In the genomic region with DNA sequence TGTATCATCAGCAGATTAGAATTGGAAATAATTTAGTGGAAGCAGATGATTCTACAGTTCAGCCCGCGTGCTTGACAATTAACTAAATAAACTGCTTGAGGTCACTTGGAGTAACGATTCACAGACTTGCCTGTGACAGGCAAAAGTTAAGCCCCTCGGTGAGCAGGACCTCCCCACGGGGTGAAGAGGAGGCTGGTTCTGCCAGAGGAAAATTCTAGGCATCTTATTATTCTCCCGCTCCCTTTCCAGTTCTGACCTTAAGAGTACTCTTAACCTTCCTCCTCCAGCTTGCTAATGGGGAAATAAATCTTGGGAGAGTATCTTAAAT, we compare ENCODE assay signal across 25 cellular contexts.
"Had no signal": no experiment of that assay in that cellular context is flagged by ENCODE, and none has a peak within 500 bp of the region (broad histone marks: within the 10 kb centered on the region; RNA-seq: fewer than 3 reads in every experiment).

No MANE protein-coding gene starts in this region.

- H3K27ac ChIP-seq: brain microvascular endothelial cell, dorsolateral prefrontal cortex, foreskin keratinocyte, pancreas, testis, upper lobe of left lung had no signal

- H3K4me1 Mint-ChIP-seq: activated naive CD8-positive, alpha-beta T cell treated with anti-CD3 and anti-CD28 coated beads, Interleukin-2, amount 10 ng/mL, durations not matched to agents 7 days and 5 days; immature natural killer cell; naive B cell; stimulated activated memory B cell treated with anti-CD40 and anti-IgM and Interleukin-4, amounts not matched to agents 10 μg/mL and 1 μg/mL and 100 μg/mL, for 72 hours had no signal

- H3K4me2 ChIP-seq: smooth muscle cell had no signal

- H3K36me3 ChIP-seq: brain microvascular endothelial cell, pancreas, upper lobe of left lung had no signal

- H3K4me3 Mint-ChIP-seq: activated CD8-positive, alpha-beta T cell treated with anti-CD3 and anti-CD28 coated beads for 36 hours; activated naive CD8-positive, alpha-beta T cell treated with anti-CD3 and anti-CD28 coated beads, Interleukin-2, amount 10 ng/mL, durations not matched to agents 7 days and 5 days; activated T-cell treated with anti-CD3 and anti-CD28 coated beads, Interleukin-2, amount 50 U/mL, for 24 hours; endodermal cell; immature natural killer cell; stimulated activated memory B cell treated with anti-CD40 and anti-IgM and Interleukin-4, amounts not matched to agents 10 μg/mL and 1 μg/mL and 100 μg/mL, for 72 hours; T-helper 2 cell treated with Interferon-gamma antibody and Interleukin-4, amounts not matched to agents 5 μg/mL and 100 μg/mL, for 36 hours had no signal

- H3K9me3 Mint-ChIP-seq: activated CD8-positive, alpha-beta T cell treated with anti-CD3 and anti-CD28 coated beads for 36 hours; activated naive CD8-positive, alpha-beta T cell treated with anti-CD3 and anti-CD28 coated beads, Interleukin-2, amount 10 ng/mL, durations not matched to agents 7 days and 5 days; activated T-cell treated with anti-CD3 and anti-CD28 coated beads, Interleukin-2, amount 50 U/mL, for 24 hours; activated T-helper 2 cell treated with anti-CD3 and anti-CD28 coated beads, Interferon-gamma antibody, Interleukin-2, Interleukin-4, amounts not matched to agents 10 μg/mL and 5 μg/mL and 100 μg/mL, durations not matched to agents 14 hours and 24 hours and 36 hours; endodermal cell; immature natural killer cell; stimulated activated memory B cell treated with anti-CD40 and anti-IgM and Interleukin-4, amounts not matched to agents 10 μg/mL and 1 μg/mL and 100 μg/mL, for 72 hours; T-helper 2 cell treated with Interferon-gamma antibody and Interleukin-4, amounts not matched to agents 5 μg/mL and 100 μg/mL, for 36 hours had no signal

- H3K36me3 Mint-ChIP-seq: activated naive CD8-positive, alpha-beta T cell treated with anti-CD3 and anti-CD28 coated beads, Interleukin-2, amount 10 ng/mL, durations not matched to agents 7 days and 5 days; immature natural killer cell; naive B cell; stimulated activated memory B cell treated with anti-CD40 and anti-IgM and Interleukin-4, amounts not matched to agents 10 μg/mL and 1 μg/mL and 100 μg/mL, for 72 hours had no signal

- H3K27ac Mint-ChIP-seq: activated CD8-positive, alpha-beta T cell treated with anti-CD3 and anti-CD28 coated beads for 36 hours; activated naive CD8-positive, alpha-beta T cell treated with anti-CD3 and anti-CD28 coated beads, Interleukin-2, amount 10 ng/mL, durations not matched to agents 7 days and 5 days; activated T-cell treated with anti-CD3 and anti-CD28 coated beads, Interleukin-2, amount 50 U/mL, for 24 hours; activated T-helper 2 cell treated with anti-CD3 and anti-CD28 coated beads, Interferon-gamma antibody, Interleukin-2, Interleukin-4, amounts not matched to agents 10 μg/mL and 5 μg/mL and 100 μg/mL, durations not matched to agents 14 hours and 24 hours and 36 hours; endodermal cell; immature natural killer cell; naive B cell; stimulated activated memory B cell treated with anti-CD40 and anti-IgM and Interleukin-4, amounts not matched to agents 10 μg/mL and 1 μg/mL and 100 μg/mL, for 72 hours; T-helper 2 cell treated with Interferon-gamma antibody and Interleukin-4, amounts not matched to agents 5 μg/mL and 100 μg/mL, for 36 hours had no signal

- DNase-seq: activated CD4-positive, alpha-beta T cell treated with anti-CD3 and anti-CD28 coated beads for 48 hours; activated CD4-positive, CD25-positive, alpha-beta regulatory T cell; activated CD8-positive, alpha-beta T cell treated with anti-CD3 and anti-CD28 coated beads for 36 hours; activated naive CD4-positive, alpha-beta T cell treated with Interleukin-2 at 50 U/mL for 16 hours; activated naive CD8-positive, alpha-beta T cell treated with anti-CD3 and anti-CD28 coated beads, Interleukin-2, amount 10 ng/mL, durations not matched to agents 7 days and 5 days; activated T-cell treated with anti-CD3 and anti-CD28 coated beads, Interleukin-2, amount 50 U/mL, for 24 hours; brain microvascular endothelial cell; central memory CD4-positive, alpha-beta T cell; foreskin keratinocyte; immature natural killer cell; kidney glomerular epithelial cell; left ventricle myocardium superior; mucosa of descending colon; naive B cell; pancreas; stimulated activated CD4-positive, alpha-beta T cell treated with anti-CD3 and anti-CD28 coated beads, Interleukin-4, amount 100 ng/mL, for 24 hours; testis; upper lobe of left lung had no signal

- H3K27me3 ChIP-seq: dorsolateral prefrontal cortex, pancreas, testis, upper lobe of left lung had no signal

- H3K9me3 ChIP-seq: mucosa of descending colon, pancreas, testis, upper lobe of left lung had no signal

- FAIRE-seq: colon, pancreas had no signal

- H3K4me3 ChIP-seq: dorsolateral prefrontal cortex, mucosa of descending colon, pancreas, smooth muscle cell, testis, upper lobe of left lung had no signal

- H3K4me1 ChIP-seq: pancreas, upper lobe of left lung had no signal
